In the genomic region with DNA sequence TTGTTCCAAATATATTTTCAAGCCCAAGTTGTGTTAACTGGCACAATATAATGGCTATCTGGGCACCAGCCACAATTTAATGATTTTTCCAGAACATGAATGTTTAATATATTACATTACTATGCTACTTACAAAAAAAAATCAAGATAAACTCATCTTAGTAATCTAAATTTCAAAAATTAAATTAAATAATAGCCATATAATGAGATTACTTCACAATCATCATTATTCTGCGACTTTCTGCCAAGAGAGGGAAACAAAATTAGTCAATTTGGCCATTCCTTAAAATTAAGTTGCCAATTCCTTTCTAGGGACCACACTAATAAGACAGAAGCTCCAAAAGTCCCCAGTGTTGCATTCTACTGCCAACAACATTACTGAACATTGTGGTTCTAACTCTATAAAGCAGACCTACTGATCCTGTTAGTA, we compare ENCODE assay signal across 13 cellular contexts. TPM values are rescaled to one million over a fixed set of nuclear protein-coding genes. Genes with fewer than 3 reads are reported as not detected.
DNase-seq lines count a peak whose midpoint lies in the region; ATAC-seq, FAIRE-seq and TF ChIP-seq lines count a peak whose summit lies in the region.
"Had no signal": no experiment of that assay in that cellular context is flagged by ENCODE, and none has a peak within 500 bp of the region (broad histone marks: within the 10 kb centered on the region; RNA-seq: fewer than 3 reads in every experiment).

No MANE protein-coding gene starts in this region.

- H3K9me3 ChIP-seq in left ventricle myocardium inferior (replicated peaks) (no peaks in the 10 kb centered on the region), heart left ventricle (no peaks in the 10 kb centered on the region), keratinocyte (ENCODE audit: control insufficient read depth, low read depth, low read length) (no peaks in the 10 kb centered on the region), tibial nerve (no peaks in the 10 kb centered on the region), thyroid gland (no peaks in the 10 kb centered on the region)

- H3K4me1 ChIP-seq in left ventricle myocardium inferior (peaks cover 26% of the 10 kb centered on the region), heart left ventricle (peaks cover 0 to 20% (median 3%) of the 10 kb centered on the region in 12 donors), keratinocyte (ENCODE audit: control insufficient read depth, extremely low read depth, insufficient read depth, low read length) (peaks cover 12% of the 10 kb centered on the region), tibial nerve (peaks cover 0 to 38% (median 4%) of the 10 kb centered on the region in 4 donors), thyroid gland (peaks cover 0 to 9% of the 10 kb centered on the region in 2 donors)

- no peak for TF ChIP-seq CTCF in left ventricle myocardium inferior (IDR thresholded peaks at IDR 0.05; ENCODE audit: borderline replicate concordance)
- no peak for TF ChIP-seq CTCF in heart left ventricle (IDR thresholded peaks at IDR 0.05)
- no peak for TF ChIP-seq CTCF in keratinocyte (optimal IDR thresholded peaks at IDR 0.05 in 1 of 3, IDR thresholded peaks at IDR 0.05 in 1 of 3, conservative IDR thresholded peaks at IDR 0.05 in 1 of 3; ENCODE audit: extremely low read depth in 1 of 3, insufficient read depth in 2 of 3, low read length in 3 of 3)
- no peak for TF ChIP-seq CTCF in tibial nerve (IDR thresholded peaks at IDR 0.05)
- no peak for TF ChIP-seq CTCF in thyroid gland (IDR thresholded peaks at IDR 0.05)

- H3K36me3 ChIP-seq in left ventricle myocardium inferior (peaks cover 23% of the 10 kb centered on the region), heart left ventricle (peaks cover 0 to 35% (median 20%) of the 10 kb centered on the region in 9 donors), keratinocyte (ENCODE audit: control insufficient read depth in 2 of 2, extremely low read depth in 1 of 2, insufficient read depth in 2 of 2, low read length in 2 of 2) (peaks cover 0 to 3% of the 10 kb centered on the region in 2 experiments), tibial nerve (peaks cover 0 to 38% (median 0%) of the 10 kb centered on the region in 3 donors), thyroid gland (peaks cover 0 to 4% of the 10 kb centered on the region in 2 donors)

- TF ChIP-seq EP300 in tibial nerve (IDR thresholded peaks at IDR 0.05), result no peak

- no peak overlapping the region for H3K4me3 ChIP-seq in left ventricle myocardium inferior
- H3K4me3 ChIP-seq in heart left ventricle, result no peak overlapping the region
- no peak overlapping the region for H3K4me3 ChIP-seq in keratinocyte (ENCODE audit: control insufficient read depth in 2 of 3, extremely low read depth in 1 of 3, insufficient read depth in 2 of 3, low read depth in 1 of 3, low read length in 3 of 3)
- H3K4me3 ChIP-seq in tibial nerve, result no peak overlapping the region
- H3K4me3 ChIP-seq in thyroid gland (replicated peaks in 1 of 3), result no peak overlapping the region

- intact Hi-C loops in left ventricle myocardium inferior (cut with micrococcal nuclease), result no loop called here
- intact Hi-C loops in heart left ventricle (cut with DNase I), result loop anchor here in 1 of 10 donors (10.0 kb wide), 1 partner anchor 420 kb away; a partner anchor contains a TSS
- intact Hi-C loops in thyroid gland (cut with DNase I), result no loop called here

- H3K4me1 Mint-ChIP-seq in T-cell, result peaks cover 30 to 35% (median 34%) of the 10 kb centered on the region in 3 donors

- POLR2A ChIA-PET in T-cell (lab: Charles Lee), result interaction anchor here in 1 of 2 donors (0.6 kb wide), 1 partner anchor 12 kb away, joined by 3 read pairs; no protein-coding TSS in a partner anchor

- CTCF ChIA-PET in T-cell (lab: Charles Lee), result no interaction called here

- peak overlapping the region; percentile 23 to 27 for H3K27ac Mint-ChIP-seq in T-cell

- H3K36me3 Mint-ChIP-seq in T-cell, result peaks cover 31% of the 10 kb centered on the region

- H3K9ac ChIP-seq in keratinocyte (ENCODE audit: control insufficient read depth, extremely low read depth, insufficient read depth, low read length), result no peak overlapping the region

- DNase-seq in left ventricle myocardium inferior (no peak), heart left ventricle (no peak), T-cell (no peak), keratinocyte (ENCODE audit: low read depth, low spot score) (no peak), tibial nerve (ENCODE audit: low spot score in 2 of 2) (no peak), thyroid gland (no peak), SHP77 (lab: John Stamatoyannopoulos, UW) (no peak)
- DNase-seq: activated CD4-positive, alpha-beta T cell treated with anti-CD3 and anti-CD28 coated beads for 4 hours; NCI-H1436 treated with DMSO at 0.1 percent for 48 hours; SIG-M5 had no signal

- H4K20me1 ChIP-seq in keratinocyte (ENCODE audit: control insufficient read depth, extremely low read depth, insufficient read depth, low read length), result no peaks in the 10 kb centered on the region

- peaks cover 16% of the 10 kb centered on the region for H3K79me2 ChIP-seq in keratinocyte (ENCODE audit: control insufficient read depth, insufficient read depth, low read length)

- H2AFZ ChIP-seq in keratinocyte (ENCODE audit: control insufficient read depth, low read length), result no peak overlapping the region

- dilution Hi-C loops in keratinocyte (cut with MboI; ENCODE audit: extremely low pct_ligation_motif_present, low sequenced_read_pairs), result no loop called here

- H3K4me2 ChIP-seq in keratinocyte (ENCODE audit: control insufficient read depth, extremely low read depth, insufficient read depth, low read depth, low read length), result no peak overlapping the region

- no peak for FAIRE-seq in keratinocyte (lab: Jason Lieb, UNC)
- FAIRE-seq: colon, frontal cortex had no signal

- no peaks in the 10 kb centered on the region for H3K9me3 Mint-ChIP-seq in T-cell

- H3K4me3 Mint-ChIP-seq in T-cell, result no peak overlapping the region

- WGBS in heart left ventricle, 4 donors, result 87 to 96% (median 89%) methylated on average over 1 of the region's 1 CpG
- 83 to 88% methylated on average over 1 of the region's 1 CpG for WGBS in tibial nerve, 2 donors
- WGBS in thyroid gland, 2 donors, result 84 to 89% methylated on average over 1 of the region's 1 CpG

- no peaks in the 10 kb centered on the region for H3K27me3 Mint-ChIP-seq in T-cell

- TF ChIP-seq POLR2A in heart left ventricle (IDR thresholded peaks at IDR 0.05) (no peak), tibial nerve (IDR thresholded peaks at IDR 0.05) (no peak), thyroid gland (IDR thresholded peaks at IDR 0.05) (no peak)

- no peaks in the 10 kb centered on the region for H3K27me3 ChIP-seq in left ventricle myocardium inferior (ENCODE audit: low read depth)
- H3K27me3 ChIP-seq in heart left ventricle, result no peaks in the 10 kb centered on the region
- no peaks in the 10 kb centered on the region for H3K27me3 ChIP-seq in keratinocyte (ENCODE audit: control insufficient read depth, extremely low read depth, insufficient read depth, low read length)
- no peaks in the 10 kb centered on the region for H3K27me3 ChIP-seq in tibial nerve
- H3K27me3 ChIP-seq in thyroid gland, result no peaks in the 10 kb centered on the region

- ATAC-seq in heart left ventricle (no peak), T-cell (replicated peaks in 1 of 4) (no peak), GM19397 (IDR thresholded peaks at IDR 0.05; ENCODE audit: unreplicated experiment) (no peak)

- H3K27ac ChIP-seq in left ventricle myocardium inferior (replicated peaks) (peak overlapping the region; percentile 31), heart left ventricle (peak overlapping the region in 3 of 12 donors; percentile 11 to 41 (median 29)), keratinocyte (ENCODE audit: control insufficient read depth, insufficient read depth, low read length) (peak overlapping the region; percentile 39), tibial nerve (peak overlapping the region in 3 of 4 donors; percentile 19 to 87 (median 76)), thyroid gland (peak overlapping the region in 1 of 3 donors; percentile 3)

- no peaks in the 10 kb centered on the region for H3K9me1 ChIP-seq in keratinocyte (ENCODE audit: control insufficient read depth, extremely low read depth, insufficient read depth, low read length)

RNA-seq across cellular contexts. Expression of a gene that starts 7.5 kb away (rescaled TPM):
- total RNA-seq in left ventricle myocardium inferior (15.5 TPM), heart left ventricle (10 to 100 TPM in 7 of 9 donors, 1 to 10 TPM in 2; 6.8 to 17.8 (median 14.7) TPM), T-cell (10 to 100 TPM; 13.4 to 21.9 (median 19.5) TPM), tibial nerve (100 to 1,000 TPM in 1 of 4 donors, 10 to 100 TPM in 3; 66.9 to 100 (median 90.5) TPM), thyroid gland (10 to 100 TPM; 15.5 to 31.2 (median 20.3) TPM)
- polyA plus RNA-seq in heart left ventricle (1 to 10 TPM; 4.8 to 6.4 TPM), keratinocyte (3.8 to 7.8 TPM (median 5.0 TPM) in 3 replicates)
- polyA plus RNA-seq in keratinocyte (2011; ENCODE audit: low read depth), result 10.3 TPM
- polyA plus RNA-seq in keratinocyte (2011; cell fraction: cytosol; rRNA removed), result 3.9 and 6.7 TPM in 2 replicates
- 6.9 and 9.4 TPM in 2 replicates for polyA plus RNA-seq in keratinocyte (2011; cell fraction: nucleus; rRNA removed)
- polyA plus RNA-seq in keratinocyte (2012; ENCODE audit: low replicate concordance), result 3.7 and 6.2 TPM in 2 replicates
- polyA minus RNA-seq in keratinocyte, result 1.6 to 12.0 TPM (median 9.3 TPM) in 3 replicates
- 10.0 TPM for polyA minus RNA-seq in keratinocyte (2011; cell fraction: cytosol; rRNA and poly(A)+ RNA removed)
- polyA minus RNA-seq in keratinocyte (2011; cell fraction: nucleus; rRNA and poly(A)+ RNA removed), result 15.6 and 19.2 TPM in 2 replicates

RNA-seq across cellular contexts. Expression of a gene that starts 15.5 kb away (rescaled TPM):
- 54.1 TPM for total RNA-seq in left ventricle myocardium inferior
- total RNA-seq in heart left ventricle, result 10 to 100 TPM; 46.4 to 86.2 (median 59.3) TPM
- 10 to 100 TPM; 17.4 to 30.2 TPM for polyA plus RNA-seq in heart left ventricle
- 10 to 100 TPM; 17.3 to 33.7 (median 30.8) TPM for total RNA-seq in T-cell
- 18.6 to 34.2 TPM (median 26.4 TPM) in 3 replicates for polyA plus RNA-seq in keratinocyte
- polyA plus RNA-seq in keratinocyte (2011; ENCODE audit: low read depth), result 87.8 TPM
- polyA plus RNA-seq in keratinocyte (2011; cell fraction: cytosol; rRNA removed), result 8.4 and 16.7 TPM in 2 replicates
- polyA plus RNA-seq in keratinocyte (2011; cell fraction: nucleus; rRNA removed), result 21.2 and 35.7 TPM in 2 replicates
- 18.6 and 19.5 TPM in 2 replicates for polyA plus RNA-seq in keratinocyte (2012; ENCODE audit: low replicate concordance)
- 10.0 to 47.9 TPM (median 39.6 TPM) in 3 replicates for polyA minus RNA-seq in keratinocyte
- polyA minus RNA-seq in keratinocyte (2011; cell fraction: cytosol; rRNA and poly(A)+ RNA removed), result 18.8 TPM
- 34.8 and 66.4 TPM in 2 replicates for polyA minus RNA-seq in keratinocyte (2011; cell fraction: nucleus; rRNA and poly(A)+ RNA removed)
- total RNA-seq in tibial nerve, result 10 to 100 TPM; 28.8 to 45.4 (median 37.7) TPM
- 10 to 100 TPM; 43.3 to 72.4 (median 53.5) TPM for total RNA-seq in thyroid gland
